In genomic region chr11:27183672-27184457, GRCh38 we compare ENCODE assay signal across 8 cellular contexts.
DNase-seq lines count a peak whose midpoint lies in the region; ATAC-seq and TF ChIP-seq lines count a peak whose summit lies in the region.

No MANE protein-coding gene starts in this region.

- H3K4me3 ChIP-seq in AG09309 (ENCODE audit: control insufficient read depth, low read depth, low read length) = no peak overlapping the region
- no peak overlapping the region for H3K4me3 ChIP-seq in GM12875 (ENCODE audit: low read depth, low read length)

- DNase-seq in AG09309 (ENCODE audit: low read depth) (peak; percentile 38), Kasumi-1 (lab: John Stamatoyannopoulos, UW) (peak; percentile 67 to 83), RPMI8226 (peak; percentile 43), left lobe of liver (ENCODE audit: low spot score) (peak; percentile 59)
- DNase-seq in central memory CD4-positive, alpha-beta T cell = peak; percentile 9
- peak; percentile 49 for DNase-seq in stimulated activated CD8-positive, alpha-beta memory T cell treated with anti-CD3 and anti-CD28 coated beads, Interleukin-4, amount 100 ng/mL, for 48 hours
- DNase-seq in activated CD8-positive, alpha-beta memory T cell treated with anti-CD3 and anti-CD28 coated beads, Interleukin-2, amount 50 U/mL, for 48 hours = no peak

- TF ChIP-seq CTCF in AG09309 (IDR thresholded peaks at IDR 0.05; ENCODE audit: control insufficient read depth, insufficient read depth, low read depth, low read length, missing control alignments) (peak; percentile 62), GM12875 (IDR thresholded peaks at IDR 0.05; ENCODE audit: borderline replicate concordance, insufficient read depth, low read depth, low read length) (peak; percentile 31; the same call in 1 of the 2 replicates)

- ATAC-seq in left lobe of liver = peak; percentile 87
